ENCODE assay signal across 8 cellular contexts in genomic region chr18:11851156-11852047, GRCh38. TPM values are rescaled to one million over a fixed set of nuclear protein-coding genes. Genes with fewer than 3 reads are reported as not detected.
A peak's percentile ranks its signal among the peaks of the same experiment; 100 is the strongest.
DNase-seq lines count a peak whose midpoint lies in the region; ATAC-seq and TF ChIP-seq lines count a peak whose summit lies in the region.

Gene CHMP1B (plus strand): TSS chr18:11851413. CDS start chr18:11851512, 99 bp downstream.

- peak within 1 kb of the TSS; percentile 97 for H3K4me3 ChIP-seq in parathyroid adenoma (ENCODE audit: low read depth, low read length)
- H3K4me3 ChIP-seq in tibial nerve: peak within 1 kb of the TSS; percentile 84 to 97 (median 90)

- H3K36me3 ChIP-seq in parathyroid adenoma (ENCODE audit: control insufficient read depth, insufficient read depth, low read length) (no peaks in the 10 kb centered on the region), tibial nerve (peaks cover 0 to 28% (median 0%) of the 10 kb centered on the region in 3 donors)

- peaks cover 5% of the 10 kb centered on the region for H3K36me3 Mint-ChIP-seq in activated naive CD8-positive, alpha-beta T cell treated with anti-CD3 and anti-CD28 coated beads, Interleukin-2, amount 50 U/mL, for 24 hours (ENCODE audit: low read depth)

- DNase-seq in NCI-H1417 (lab: John Stamatoyannopoulos, UW) (peak; percentile 94 to 98 (median 95)), SW 1271 (lab: John Stamatoyannopoulos, UW) (peak; percentile 72 to 85), Right ventricle myocardium superior (peak; percentile 100), tibial nerve (ENCODE audit: low spot score in 2 of 2) (peak; percentile 97 to 98)
- DNase-seq in activated naive CD8-positive, alpha-beta T cell treated with anti-CD3 and anti-CD28 coated beads, Interleukin-2, amount 50 U/mL, for 24 hours: peak; percentile 98

- TF ChIP-seq CTCF in parathyroid adenoma (IDR thresholded peaks at IDR 0.05): no peak
- TF ChIP-seq CTCF in tibial nerve (IDR thresholded peaks at IDR 0.05): peak in 2 of 5 experiments; percentile 22 to 36

- H3K9me3 Mint-ChIP-seq in activated naive CD8-positive, alpha-beta T cell treated with anti-CD3 and anti-CD28 coated beads, Interleukin-2, amount 50 U/mL, for 24 hours: no peaks in the 10 kb centered on the region

- H3K9ac ChIP-seq in parathyroid adenoma: peak within 1 kb of the TSS; percentile 81

- H3K27ac ChIP-seq in parathyroid adenoma (peak within 1 kb of the TSS; percentile 95), tibial nerve (peak within 1 kb of the TSS; percentile 77 to 98 (median 93))

- TF ChIP-seq POLR2A in GM10847 (IDR thresholded peaks at IDR 0.05; ENCODE audit: extremely low read depth, insufficient read length) (peak; percentile 96), tibial nerve (IDR thresholded peaks at IDR 0.05) (peak; percentile 97)

- ATAC-seq in HG02678 (IDR thresholded peaks at IDR 0.05; ENCODE audit: unreplicated experiment) (peak; percentile 97), Right ventricle myocardium superior (ENCODE audit: poor library complexity) (peak; percentile 99)
- peak; percentile 92 for ATAC-seq in activated naive CD8-positive, alpha-beta T cell treated with anti-CD3 and anti-CD28 coated beads, Interleukin-2, amount 50 U/mL, for 24 hours

- H3K4me1 ChIP-seq in parathyroid adenoma (peaks cover 12% of the 10 kb centered on the region), tibial nerve (peaks cover 0 to 33% (median 26%) of the 10 kb centered on the region in 4 donors)

- H3K4me3 Mint-ChIP-seq in activated naive CD8-positive, alpha-beta T cell treated with anti-CD3 and anti-CD28 coated beads, Interleukin-2, amount 50 U/mL, for 24 hours: peak within 1 kb of the TSS; percentile 98

- H3K27ac Mint-ChIP-seq in activated naive CD8-positive, alpha-beta T cell treated with anti-CD3 and anti-CD28 coated beads, Interleukin-2, amount 50 U/mL, for 24 hours: peak within 1 kb of the TSS; percentile 98

- 0 to 1% methylated on average over 66 to 67 of the region's 67 CpGs for WGBS in tibial nerve, 2 donors

- H3K4me2 ChIP-seq in parathyroid adenoma (ENCODE audit: low read length): peak within 1 kb of the TSS; percentile 89

- peak within 1 kb of the TSS; percentile 67 for H2AFZ ChIP-seq in parathyroid adenoma

- no peaks in the 10 kb centered on the region for H3K27me3 Mint-ChIP-seq in activated naive CD8-positive, alpha-beta T cell treated with anti-CD3 and anti-CD28 coated beads, Interleukin-2, amount 50 U/mL, for 24 hours

- peak; percentile 86 to 99 for TF ChIP-seq EP300 in tibial nerve (IDR thresholded peaks at IDR 0.05)

- intact Hi-C loops in Right ventricle myocardium superior (cut with DNase I): no loop called here

- no peaks in the 10 kb centered on the region for H3K27me3 ChIP-seq in parathyroid adenoma (ENCODE audit: control insufficient read depth, insufficient read depth, low read length)
- no peaks in the 10 kb centered on the region for H3K27me3 ChIP-seq in tibial nerve

- no peaks in the 10 kb centered on the region for H3K9me3 ChIP-seq in parathyroid adenoma (ENCODE audit: control insufficient read depth, low read length)
- H3K9me3 ChIP-seq in tibial nerve: no peaks in the 10 kb centered on the region

- peaks cover 51% of the 10 kb centered on the region for H3K4me1 Mint-ChIP-seq in activated naive CD8-positive, alpha-beta T cell treated with anti-CD3 and anti-CD28 coated beads, Interleukin-2, amount 50 U/mL, for 24 hours

- H3K79me2 ChIP-seq in parathyroid adenoma: peaks cover 11% of the 10 kb centered on the region

RNA-seq across cellular contexts. Expression of gene CHMP1B, which starts in this region (rescaled TPM):
- total RNA-seq in Right ventricle myocardium superior (26.5 TPM), tibial nerve (10 to 100 TPM; 31.2 to 49.8 (median 38.1) TPM)

Comparison
In these comparisons a context has a peak if more than half of its experiments do, and no peak if none do; other contexts are left out.
1. Peak in every context shown above with its lines: DNase-seq, ATAC-seq, H3K4me3 ChIP-seq and H3K27ac ChIP-seq.